In the genomic region with DNA sequence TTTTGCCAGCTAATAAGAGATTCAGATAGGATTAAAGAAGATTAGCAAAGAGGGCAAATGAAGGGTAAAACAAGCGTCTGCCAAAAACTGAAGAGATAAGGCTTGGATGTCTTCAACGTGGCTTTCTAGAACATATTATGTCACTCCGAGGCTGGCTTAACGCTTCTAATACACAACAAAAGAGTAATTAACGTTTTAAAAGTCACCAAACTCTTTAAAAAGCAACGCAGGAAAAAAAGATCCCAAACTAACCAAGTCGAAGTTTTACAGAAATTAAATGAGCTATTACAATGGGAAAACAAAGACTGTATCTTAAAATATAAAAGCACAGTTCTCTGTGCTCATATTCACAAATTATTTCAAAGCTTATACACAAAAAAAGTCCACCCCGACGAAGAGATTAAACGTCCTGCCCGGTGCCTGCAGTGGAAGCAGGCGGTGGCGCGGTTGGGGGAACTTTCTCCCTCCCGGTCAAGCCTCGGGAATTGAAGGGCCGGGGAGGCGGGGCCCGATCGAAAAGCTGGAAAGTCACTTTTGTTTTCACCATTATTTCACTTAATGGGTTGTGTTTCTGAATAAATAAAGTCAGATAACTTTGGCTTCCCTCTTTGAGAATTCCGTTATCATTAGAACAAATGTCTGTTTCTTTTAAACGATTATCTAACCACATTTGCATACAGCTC, we compare ENCODE assay signal across 8 cellular contexts. TPM values are rescaled to one million over a fixed set of nuclear protein-coding genes. Genes with fewer than 3 reads are reported as not detected.
DNase-seq lines count a peak whose midpoint lies in the region; ATAC-seq, FAIRE-seq and TF ChIP-seq lines count a peak whose summit lies in the region.

No MANE protein-coding gene starts in this region.

- H2BK20ac ChIP-seq in IMR-90 (ENCODE audit: low read depth, low read length): no peak overlapping the region

- H3K4me3 ChIP-seq in IMR-90 (ENCODE audit: insufficient read depth, low read depth, low read length) (peak overlapping the region; percentile 65; the same call in 1 of the 2 replicates), adrenal gland (peak overlapping the region in 3 of 4 donors; percentile 50 to 64 (median 60)), iPS DF 6.9 (ENCODE audit: low read length) (peak overlapping the region; percentile 80; the same call in 1 of the 2 replicates), gastrocnemius medialis (peak overlapping the region; percentile 54 to 76 (median 70))

- H3K4me1 ChIP-seq in IMR-90 (ENCODE audit: control insufficient read depth, insufficient read depth, low read length) (peaks cover 3% of the 10 kb centered on the region; the same call in 1 of the 2 replicates), adrenal gland (replicated peaks in 1 of 2) (peaks cover 6 to 14% of the 10 kb centered on the region in 2 donors), iPS DF 6.9 (ENCODE audit: control insufficient read depth, insufficient read depth, low read length) (no peaks in the 10 kb centered on the region), gastrocnemius medialis (peaks cover 7 to 9% of the 10 kb centered on the region in 2 donors)

- no peaks in the 10 kb centered on the region for H3K9me1 ChIP-seq in IMR-90 (ENCODE audit: insufficient read depth, low read length)

- peak; percentile 96 for FAIRE-seq in D721Med (lab: Jason Lieb, UNC)

- in situ Hi-C loops in IMR-90 (cut with MboI; ENCODE audit: low sequenced_read_pairs): loop anchor here (25.0 kb wide), 1 partner anchor 675 kb away; no protein-coding TSS in a partner anchor
- in situ Hi-C loops in gastrocnemius medialis (cut with MboI; ENCODE audit: low sequenced_read_pairs in 4 of 4): no loop called here

- H4K5ac ChIP-seq in IMR-90 (ENCODE audit: low read depth, low read length): no peak overlapping the region

- DNase-seq in D721Med (ENCODE audit: insufficient read length, low spot score): no peak
- no peak for DNase-seq in IMR-90
- DNase-seq in adrenal gland: peak in 6 of 7 donors; percentile 31 to 59 (median 41)
- no peak for DNase-seq in iPS DF 6.9 (ENCODE audit: low read depth, low spot score)
- DNase-seq in gastrocnemius medialis: peak in 1 of 2 donors; percentile 6
- DNase-seq in cortex of kidney (lab: John Stamatoyannopoulos, UW): no peak
- DNase-seq in DMS153 (lab: John Stamatoyannopoulos, UW): no peak

- TF ChIP-seq POLR2A in IMR-90 (IDR thresholded peaks at IDR 0.05; ENCODE audit: low read depth, low read length): no peak
- no peak for TF ChIP-seq POLR2A in adrenal gland (IDR thresholded peaks at IDR 0.05)
- TF ChIP-seq POLR2A in gastrocnemius medialis (IDR thresholded peaks at IDR 0.05): no peak

- H3K56ac ChIP-seq in IMR-90 (ENCODE audit: extremely low read depth, insufficient read depth, low read length): no peak overlapping the region

- intact Hi-C loops in IMR-90 (cut with micrococcal nuclease) (loop anchor here (5.0 kb wide), 1 partner anchor 230 kb away; no protein-coding TSS in a partner anchor), adrenal gland (cut with DNase I) (no loop called here), gastrocnemius medialis (cut with DNase I; ENCODE audit: low total_unique reads) (no loop called here)

- H2AFZ ChIP-seq in IMR-90 (replicated peaks; ENCODE audit: low read length, poor library complexity): no peak overlapping the region

- no peak overlapping the region for H3K18ac ChIP-seq in IMR-90 (ENCODE audit: low read depth, low read length)

- POLR2A ChIA-PET in IMR-90 (lab: Charles Lee; ENCODE audit: unreplicated experiment): no interaction called here

- H3K4ac ChIP-seq in IMR-90 (ENCODE audit: low read depth, low read length): no peak overlapping the region

- H3K27me3 ChIP-seq in IMR-90 (ENCODE audit: control insufficient read depth, insufficient read depth, low read length) (peaks cover 30% of the 10 kb centered on the region), adrenal gland (no peaks in the 10 kb centered on the region), iPS DF 6.9 (ENCODE audit: control insufficient read depth, insufficient read depth, low read length) (no peaks in the 10 kb centered on the region), gastrocnemius medialis (peaks cover 26 to 49% (median 42%) of the 10 kb centered on the region in 3 donors)

- no peak overlapping the region for H2AK9ac ChIP-seq in IMR-90 (replicated peaks; ENCODE audit: low read depth, low read length, poor library complexity)

- no peaks in the 10 kb centered on the region for H3K79me1 ChIP-seq in IMR-90 (ENCODE audit: low read depth in 1 of 2, low read length in 2 of 2)

- no peak overlapping the region for H3K14ac ChIP-seq in IMR-90 (replicated peaks; ENCODE audit: low read depth, low read length)

- no peaks in the 10 kb centered on the region for H4K20me1 ChIP-seq in IMR-90 (ENCODE audit: insufficient read depth, low read length)

- 0 out of 2 replicates have a peak overlapping the region, but pooled peaks have one; percentile 24 for H3K23ac ChIP-seq in IMR-90 (ENCODE audit: low read depth, low read length)

- no peak overlapping the region for H4K91ac ChIP-seq in IMR-90 (ENCODE audit: insufficient read depth, low read depth, low read length)

- H3K4me2 ChIP-seq in IMR-90 (ENCODE audit: low read depth, low read length): peak overlapping the region; percentile 95

- no peaks in the 10 kb centered on the region for H3K36me3 ChIP-seq in IMR-90 (ENCODE audit: control insufficient read depth, insufficient read depth, low read length)
- no peaks in the 10 kb centered on the region for H3K36me3 ChIP-seq in adrenal gland (replicated peaks in 1 of 2)
- no peaks in the 10 kb centered on the region for H3K36me3 ChIP-seq in iPS DF 6.9 (ENCODE audit: control insufficient read depth, insufficient read depth, low read length)
- no peaks in the 10 kb centered on the region for H3K36me3 ChIP-seq in gastrocnemius medialis

- H2AK5ac ChIP-seq in IMR-90 (ENCODE audit: low read depth, low read length): no peak overlapping the region

- H3K9me3 ChIP-seq in IMR-90 (ENCODE audit: control insufficient read depth, insufficient read depth, low read length) (no peaks in the 10 kb centered on the region), adrenal gland (replicated peaks in 1 of 3) (no peaks in the 10 kb centered on the region), iPS DF 6.9 (ENCODE audit: control insufficient read depth, insufficient read depth, low read length) (no peaks in the 10 kb centered on the region), gastrocnemius medialis (no peaks in the 10 kb centered on the region)

- H3K9ac ChIP-seq in IMR-90 (ENCODE audit: low read depth, low read length): no peak overlapping the region

- TF ChIP-seq CTCF in D721Med (IDR thresholded peaks at IDR 0.05; ENCODE audit: insufficient read depth, missing control alignments): no peak
- no peak for TF ChIP-seq CTCF in IMR-90 (conservative IDR thresholded peaks at IDR 0.05; ENCODE audit: low read depth, low read length)
- TF ChIP-seq CTCF in adrenal gland (IDR thresholded peaks at IDR 0.05): no peak
- TF ChIP-seq CTCF in gastrocnemius medialis (IDR thresholded peaks at IDR 0.05 in 4 of 5, conservative IDR thresholded peaks at IDR 0.05 in 1 of 5): no peak

- CTCF ChIA-PET in IMR-90 (lab: Yijun Ruan, JAX): no interaction called here

- ATAC-seq in IMR-90 (ENCODE audit: low read depth) (no peak), gastrocnemius medialis (no peak), HG03565 (IDR thresholded peaks at IDR 0.05; ENCODE audit: unreplicated experiment) (no peak)

- no peak overlapping the region for H4K8ac ChIP-seq in IMR-90 (ENCODE audit: low read depth in 2 of 2, low read length in 2 of 2)

- no TSS peak for BruUV-seq in IMR-90 (replicated peaks; lab: Mats Ljungman, UMichigan)

- no peak overlapping the region for H2BK5ac ChIP-seq in IMR-90 (ENCODE audit: low read depth, low read length, poor library complexity, severe bottlenecking)

- no CpG with 5 or more reads among the region's 22 CpGs for whole genome bisulfite sequencing in IMR-90 (ENCODE audit: extremely low coverage in 2 of 2, insufficient read length in 1 of 2), 2 experiments
- WGBS in adrenal gland, 4 donors: 1 to 2% (median 1%) methylated on average over 22 of the region's 22 CpGs
- WGBS in iPS DF 6.9 (ENCODE audit: insufficient coverage, insufficient read length): no CpG with 5 or more reads among the region's 22 CpGs

- dilution Hi-C loops in IMR-90 (cut with HindIII; ENCODE audit: low sequenced_read_pairs, unreplicated experiment): no loop called here

- H2BK15ac ChIP-seq in IMR-90 (ENCODE audit: low read depth, low read length): no peak overlapping the region

- H3K27ac ChIP-seq in IMR-90 (ENCODE audit: insufficient read depth, low read length) (no peak overlapping the region), adrenal gland (peak overlapping the region in 1 of 5 donors; percentile 46), iPS DF 6.9 (ENCODE audit: low read length) (no peak overlapping the region), gastrocnemius medialis (no peak overlapping the region)

- no peak overlapping the region for H2BK120ac ChIP-seq in IMR-90 (ENCODE audit: low read depth, low read length)

- TF ChIP-seq RAD21 in IMR-90 (IDR thresholded peaks at IDR 0.05; ENCODE audit: low read length): no peak

TF ChIP-seq in IMR-90, 13 proteins besides CTCF, POLR2A, EP300 and RAD21 (continues in another document):
- TF ChIP-seq RCOR1 (IDR thresholded peaks at IDR 0.05; ENCODE audit: insufficient replicate concordance, low read length): no peak

RNA-seq across cellular contexts. Expression of a gene that starts 1.2 kb away (rescaled TPM):
- total RNA-seq in IMR-90 (2012; rRNA removed) (under 0.01 TPM in 1 of 2 replicates, not detected in the other), adrenal gland (under 1 TPM in 5 of 8 donors, not detected in 3; under 0.01 to 0.43 (median 0.19) TPM), gastrocnemius medialis (not detected)
- polyA plus RNA-seq in IMR-90 (2012; rRNA removed) (not detected in 2 replicates), adrenal gland (under 1 TPM; 0.07 to 0.13 (median 0.08) TPM)
- polyA plus RNA-seq in IMR-90 (2012; cell fraction: cytosol; rRNA removed): not detected in 2 replicates
- polyA plus RNA-seq in IMR-90 (2012; cell fraction: nucleus; rRNA removed; ENCODE audit: low replicate concordance): not detected in 2 replicates

RNA-seq across cellular contexts. Expression of a gene that starts 44.7 kb away (rescaled TPM):
- total RNA-seq in IMR-90 (2012; rRNA removed) (not detected in 2 replicates), adrenal gland (not detected), gastrocnemius medialis (not detected)
- polyA plus RNA-seq in IMR-90 (2012; rRNA removed) (not detected in 2 replicates), adrenal gland (not detected)
- not detected in 2 replicates for polyA plus RNA-seq in IMR-90 (2012; cell fraction: cytosol; rRNA removed)
- polyA plus RNA-seq in IMR-90 (2012; cell fraction: nucleus; rRNA removed; ENCODE audit: low replicate concordance): not detected in 2 replicates

RNA-seq across cellular contexts. Expression of a gene that starts 49.7 kb away (rescaled TPM):
- total RNA-seq in IMR-90 (2012; rRNA removed): not detected in 2 replicates
- polyA plus RNA-seq in IMR-90 (2012; rRNA removed): 0.05 TPM in 1 of 2 replicates, not detected in the other
- not detected in 2 replicates for polyA plus RNA-seq in IMR-90 (2012; cell fraction: cytosol; rRNA removed)
- 0.30 TPM in 1 of 2 replicates, not detected in the other for polyA plus RNA-seq in IMR-90 (2012; cell fraction: nucleus; rRNA removed; ENCODE audit: low replicate concordance)
- total RNA-seq in adrenal gland: 1 to 10 TPM in 1 of 8 donors, under 1 TPM in 5, not detected in 2; 0.24 to 1.6 (median 0.42) TPM
- 1 to 10 TPM in 1 of 3 donors, under 1 TPM in 2; 0.09 to 1.0 (median 0.84) TPM for polyA plus RNA-seq in adrenal gland
- total RNA-seq in gastrocnemius medialis: under 1 TPM in 3 of 4 donors, not detected in 1; 0.07 to 0.82 (median 0.29) TPM

Comparison
In these comparisons a context has a peak if more than half of its experiments do, and no peak if none do; other contexts are left out.
1. DNase-seq: peak in adrenal gland (6 of 7); none in D721Med (single experiment), IMR-90 (single experiment), iPS DF 6.9 (single experiment), cortex of kidney (single experiment) and DMS153 (single experiment).
2. Peak in every context shown above with its lines, with median percentiles within 50 percentile points of each other: H3K4me3 ChIP-seq.